In the genomic region with DNA sequence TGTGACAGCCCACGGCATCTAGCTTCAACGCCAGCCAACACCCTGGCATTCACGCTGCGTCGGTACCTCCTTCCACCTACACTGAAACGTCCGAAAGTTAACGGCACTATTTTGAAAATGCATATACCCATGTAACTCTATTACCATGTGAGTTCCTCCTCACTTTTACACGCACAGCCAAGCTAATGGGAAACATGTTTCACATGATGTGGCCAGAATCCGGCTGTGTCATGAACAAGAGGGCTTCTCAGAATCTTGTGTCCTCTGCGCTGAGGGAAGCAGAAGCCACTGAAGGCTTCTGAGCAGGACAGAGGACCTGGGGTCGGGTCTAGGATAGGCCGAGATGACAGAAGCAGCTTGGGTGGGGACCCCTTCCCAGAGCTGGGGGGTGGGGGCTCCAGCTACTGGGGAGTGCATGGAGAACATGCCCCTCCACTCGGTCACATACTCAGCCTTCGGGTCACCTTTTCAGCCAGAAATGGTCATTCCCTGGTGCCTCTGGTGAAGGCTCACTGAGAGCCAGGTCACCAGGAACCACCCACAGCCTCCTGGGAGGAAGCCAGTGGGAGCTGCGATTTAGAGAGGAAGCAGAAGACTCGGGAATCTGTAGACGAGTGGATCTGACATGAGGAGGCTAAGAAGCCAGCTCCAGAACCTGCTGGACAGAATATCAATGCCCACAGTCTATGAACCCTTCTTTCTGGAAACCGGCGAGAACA, we compare ENCODE assay signal across 16 cellular contexts.
"Had no signal": no experiment of that assay in that cellular context is flagged by ENCODE, and none has a peak within 500 bp of the region (broad histone marks: within the 10 kb centered on the region; RNA-seq: fewer than 3 reads in every experiment).

No MANE protein-coding gene starts in this region.

- H3K27ac Mint-ChIP-seq: activated naive CD4-positive, alpha-beta T cell treated with anti-CD3 and anti-CD28 coated beads, Interleukin-2, amount 50 U/mL, for 24 hours; activated T-cell treated with anti-CD3 and anti-CD28 coated beads, Interleukin-2, amount 50 U/mL, for 24 hours; T-helper 2 cell treated with Interferon-gamma antibody and Interleukin-4, amounts not matched to agents 5 μg/mL and 100 μg/mL, for 36 hours had no signal

- ATAC-seq: body of pancreas; mucosa of descending colon; stimulated activated naive CD8-positive, alpha-beta T cell treated with anti-CD3 and anti-CD28 coated beads, Interleukin-15, amount 100 ng/mL, for 72 hours had no signal

- DNase-seq: activated CD4-positive, alpha-beta T cell treated with anti-CD3 and anti-CD28 coated beads, Interleukin-2, amount 50 U/mL, for 4 hours; activated CD4-positive, CD25-positive, alpha-beta regulatory T cell treated with anti-CD3 and anti-CD28 coated beads, Interleukin-2, amount 50 U/mL, for 72 hours; activated effector memory CD4-positive, alpha-beta T cell treated with Interleukin-2 at 50 U/mL for 16 hours; activated T-cell treated with anti-CD3 and anti-CD28 coated beads, Interleukin-2, amount 50 U/mL, for 24 hours; amniotic stem cell; body of pancreas; foreskin melanocyte; mammary epithelial cell; stimulated activated CD4-positive, alpha-beta T cell treated with anti-CD3 and anti-CD28 coated beads, Interleukin-15, amount 100 ng/mL, for 24 hours; stimulated activated CD4-positive, alpha-beta T cell treated with anti-CD3 and anti-CD28 coated beads, Interleukin-4, amount 100 ng/mL, for 4 hours; stimulated activated naive CD8-positive, alpha-beta T cell treated with anti-CD3 and anti-CD28 coated beads, Interleukin-15, amount 100 ng/mL, for 72 hours had no signal

- H3K27me3 Mint-ChIP-seq: activated naive CD4-positive, alpha-beta T cell treated with anti-CD3 and anti-CD28 coated beads, Interleukin-2, amount 50 U/mL, for 24 hours; activated T-cell treated with anti-CD3 and anti-CD28 coated beads, Interleukin-2, amount 50 U/mL, for 24 hours; stimulated activated naive CD8-positive, alpha-beta T cell treated with anti-CD3 and anti-CD28 coated beads, Interleukin-15, amount 100 ng/mL, for 72 hours had no signal

- H3K4me3 ChIP-seq: body of pancreas, mucosa of descending colon, ovary, tibial nerve had no signal

- H3K4me3 Mint-ChIP-seq: activated naive CD4-positive, alpha-beta T cell treated with anti-CD3 and anti-CD28 coated beads, Interleukin-2, amount 50 U/mL, for 24 hours; activated T-cell treated with anti-CD3 and anti-CD28 coated beads, Interleukin-2, amount 50 U/mL, for 24 hours; stimulated activated naive CD8-positive, alpha-beta T cell treated with anti-CD3 and anti-CD28 coated beads, Interleukin-15, amount 100 ng/mL, for 72 hours; T-helper 2 cell treated with Interferon-gamma antibody and Interleukin-4, amounts not matched to agents 5 μg/mL and 100 μg/mL, for 36 hours had no signal

- H3K9me3 ChIP-seq: body of pancreas, mucosa of descending colon, ovary had no signal
